In the genomic region with DNA sequence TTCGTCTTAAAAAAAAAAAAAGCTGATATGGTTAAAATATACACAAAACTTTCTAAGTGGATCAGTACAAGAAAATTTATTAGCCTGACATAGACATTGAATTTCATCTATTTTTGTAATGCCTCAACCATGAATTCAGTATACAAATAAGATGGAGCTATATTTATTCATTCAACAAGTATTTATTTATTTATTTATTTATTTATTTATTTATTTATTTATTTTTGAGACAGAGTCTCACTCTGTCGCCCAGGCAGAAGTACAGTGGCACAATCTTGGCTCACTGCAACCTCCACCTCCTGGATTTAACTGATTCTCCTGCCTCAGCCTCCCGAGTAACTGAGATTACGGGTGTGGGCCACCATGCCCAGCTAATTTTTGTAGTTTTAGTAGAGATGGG, we compare ENCODE assay signal across 10 cellular contexts.
"Had no signal": no experiment of that assay in that cellular context is flagged by ENCODE, and none has a peak within 500 bp of the region (broad histone marks: within the 10 kb centered on the region; RNA-seq: fewer than 3 reads in every experiment).

No MANE protein-coding gene starts in this region.

- FAIRE-seq: HepG2, HTR-8/SVneo had no signal

- H3K36me3 Mint-ChIP-seq: IgD-negative memory B cell had no signal

- DNase-seq: IMR-90, Karpas-422, Kasumi-1, KBM-7, KG1 had no signal

- H3K27ac Mint-ChIP-seq: IgD-negative memory B cell had no signal

- H3K4me2 ChIP-seq: KMS-11 had no signal

- H3K4me3 Mint-ChIP-seq: IgD-negative memory B cell had no signal

- H3K9ac ChIP-seq: KMS-11 had no signal

- ATAC-seq: HepG2 had no signal

- H3K4me1 Mint-ChIP-seq: IgD-negative memory B cell had no signal

- H3K27ac ChIP-seq: HL-60, KMS-11 had no signal
